ENCODE assay signal across 27 cellular contexts in the genomic region with DNA sequence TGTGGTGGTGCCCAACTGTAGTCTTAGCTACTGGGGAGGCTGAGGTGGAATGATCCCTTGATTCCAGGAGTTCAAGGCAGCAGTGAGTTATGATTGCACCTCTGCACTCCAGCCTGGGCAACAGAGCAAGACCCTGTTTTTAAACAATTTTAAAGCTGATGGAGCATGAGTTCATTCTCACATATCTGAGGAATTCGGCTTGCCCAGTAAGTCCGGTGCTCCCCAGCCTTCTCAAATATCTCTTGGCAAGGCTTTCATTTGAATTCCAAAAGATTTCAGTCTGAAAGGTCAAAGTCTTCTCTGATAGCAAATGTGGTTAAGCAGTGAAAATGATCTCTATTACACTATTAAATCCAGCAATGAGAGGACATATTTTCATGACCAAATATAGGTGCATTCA. TPM values are rescaled to one million over a fixed set of nuclear protein-coding genes. Genes with fewer than 3 reads are reported as not detected.
A peak's percentile ranks its signal among the peaks of the same experiment; 100 is the strongest.
DNase-seq lines count a peak whose midpoint lies in the region; TF ChIP-seq lines count a peak whose summit lies in the region.
"Had no signal": no experiment of that assay in that cellular context is flagged by ENCODE, and none has a peak within 500 bp of the region (broad histone marks: within the 10 kb centered on the region; RNA-seq: fewer than 3 reads in every experiment).

No MANE protein-coding gene starts in this region.

- H3K27me3 ChIP-seq in adipocyte (replicated peaks; ENCODE audit: control insufficient read depth, insufficient read depth, low read length): peaks cover 4% of the 10 kb centered on the region
- no peaks in the 10 kb centered on the region for H3K27me3 ChIP-seq in osteoblast (ENCODE audit: insufficient read depth, low read length)
- H3K27me3 ChIP-seq: ascending aorta, BE2C, SJSA1, spleen had no signal

- DNase-seq in AG09319 (ENCODE audit: extremely low read depth, low read depth): peak; percentile 14
- peak; percentile 51 for DNase-seq in adipocyte (ENCODE audit: low read depth)
- peak; percentile 17 for DNase-seq in fibroblast of the aortic adventitia (ENCODE audit: low read depth)
- DNase-seq in osteoblast (ENCODE audit: insufficient read length, low spot score, missing footprints): peak; percentile 80
- no peak for DNase-seq in activated gamma-delta T cell (lab: John Stamatoyannopoulos, UW)
- no peak for DNase-seq in DMS 273 treated with DMSO at 0.1 percent for 48 hours (lab: John Stamatoyannopoulos, UW)
- no peak for DNase-seq in HCEC 1CT
- DNase-seq in SKM-1 treated with dmso at 0.1 percent for 144 hours (lab: John Stamatoyannopoulos, UW; ENCODE audit: unreplicated experiment): no peak
- DNase-seq: activated CD4-positive, alpha-beta T cell treated with anti-CD3 and anti-CD28 coated beads, Interleukin-2, amount 10 ng/mL, durations not matched to agents 7 days and 5 days; BE2C; caudate nucleus; CD8-positive, alpha-beta memory T cell; dermis blood vessel endothelial cell; H9; left cardiac atrium; NCI-H146; NCI-H2107; NCI-H446 treated with DMSO at 0.1 percent for 48 hours; retina; spleen; stimulated activated CD4-positive, alpha-beta T cell treated with anti-CD3 and anti-CD28 coated beads, Interleukin-2, amount 100 ng/mL, for 24 hours; WERI-Rb-1 had no signal

- H3K27ac ChIP-seq in osteoblast (ENCODE audit: low read depth, low read length): no peak overlapping the region
- H3K27ac ChIP-seq: ascending aorta, parathyroid adenoma, SJSA1, spleen, thoracic aorta, WERI-Rb-1 had no signal

- H3K4me2 ChIP-seq in osteoblast (ENCODE audit: insufficient read depth, low read length): no peak overlapping the region

- H2AFZ ChIP-seq in osteoblast (ENCODE audit: low read length): no peak overlapping the region
- H2AFZ ChIP-seq: parathyroid adenoma had no signal

- H3K4me3 ChIP-seq in adipocyte (ENCODE audit: low read length) (no peak overlapping the region), fibroblast of the aortic adventitia (ENCODE audit: low read depth, low read length) (no peak overlapping the region), osteoblast (ENCODE audit: insufficient read depth, low read length) (no peak overlapping the region)
- H3K4me3 ChIP-seq: ascending aorta, SJSA1, spleen, thoracic aorta had no signal

- H3K4me1 ChIP-seq in adipocyte (ENCODE audit: control insufficient read depth, insufficient read depth, low read length) (peaks cover 11% of the 10 kb centered on the region), osteoblast (ENCODE audit: insufficient read depth, low read length) (peaks cover 16% of the 10 kb centered on the region)
- H3K4me1 ChIP-seq: ascending aorta, BE2C, parathyroid adenoma, SJSA1, spleen had no signal

- no peaks in the 10 kb centered on the region for H4K20me1 ChIP-seq in osteoblast (ENCODE audit: insufficient read depth, low read length)

- H3K36me3 ChIP-seq in adipocyte (ENCODE audit: control insufficient read depth, insufficient read depth, low read length, severe bottlenecking) (no peaks in the 10 kb centered on the region), osteoblast (ENCODE audit: insufficient read depth, low read length) (no peaks in the 10 kb centered on the region)
- H3K36me3 ChIP-seq: ascending aorta, BE2C, SJSA1, spleen, thoracic aorta, WERI-Rb-1 had no signal

- no peak overlapping the region for H3K9ac ChIP-seq in adipocyte (ENCODE audit: low read length)
- H3K9ac ChIP-seq: parathyroid adenoma had no signal

- no peak for TF ChIP-seq CTCF in AG09319 (IDR thresholded peaks at IDR 0.05; ENCODE audit: low read depth, low read length)
- no peak for TF ChIP-seq CTCF in fibroblast of the aortic adventitia (IDR thresholded peaks at IDR 0.05; ENCODE audit: insufficient read depth, low read length)
- no peak for TF ChIP-seq CTCF in osteoblast (IDR thresholded peaks at IDR 0.05; ENCODE audit: extremely low read depth, low read depth, low read length)

- H3K79me2 ChIP-seq in osteoblast (ENCODE audit: insufficient read depth, low read length): no peaks in the 10 kb centered on the region
- H3K79me2 ChIP-seq: parathyroid adenoma had no signal

- no peaks in the 10 kb centered on the region for H3K9me3 ChIP-seq in adipocyte (ENCODE audit: control insufficient read depth, low read length)
- no peaks in the 10 kb centered on the region for H3K9me3 ChIP-seq in osteoblast (ENCODE audit: low read depth, low read length)
- H3K9me3 ChIP-seq: ascending aorta, BE2C, SJSA1, spleen, thoracic aorta had no signal

RNA-seq across cellular contexts. Expression of a gene that starts 27.9 kb away (rescaled TPM):
- total RNA-seq in fibroblast of the aortic adventitia (ENCODE audit: low replicate concordance) (1.6 and 40.2 TPM in 2 replicates), osteoblast (6.5 and 46.7 TPM in 2 replicates)
- total RNA-seq: activated CD4-positive, alpha-beta T cell treated with anti-CD3 and anti-CD28 coated beads, Interleukin-2, amount 10 ng/mL, durations not matched to agents 7 days and 5 days; activated CD8-positive, alpha-beta memory T cell treated with anti-CD3 and anti-CD28 coated beads for 36 hours; CD8-positive, alpha-beta memory T cell had no signal

Comparison
In these comparisons a context has a peak if more than half of its experiments do, and no peak if none do; other contexts are left out.
1. DNase-seq: peak in AG09319 (single experiment), adipocyte (single experiment), fibroblast of the aortic adventitia (single experiment) and osteoblast (single experiment); none in activated gamma-delta T cell (single experiment), DMS 273 treated with DMSO at 0.1 percent for 48 hours (single experiment), HCEC 1CT (single experiment) and SKM-1 treated with dmso at 0.1 percent for 144 hours (single experiment).